ENCODE assay signal across 1 cellular context in genomic region chr13:81247711-81248110, GRCh38.
TF ChIP-seq lines count a peak whose summit lies in the region.

No MANE protein-coding gene starts in this region.

TF ChIP-seq in HepG2, 621 proteins besides CTCF, POLR2A, EP300 and RAD21 (continued from another document):
- peak; percentile 39; the same call in 1 of the 2 replicates for TF ChIP-seq MNT (IDR thresholded peaks at IDR 0.05)
- TF ChIP-seq SALL2 (CRISPR knock-in tag; IDR thresholded peaks at IDR 0.05), result no peak
